In genomic region chr17:51371732-51372151, GRCh38 we compare ENCODE assay signal across 8 cellular contexts.
A peak's percentile ranks its signal among the peaks of the same experiment; 100 is the strongest.
DNase-seq lines count a peak whose midpoint lies in the region; ATAC-seq, FAIRE-seq and TF ChIP-seq lines count a peak whose summit lies in the region.

No MANE protein-coding gene starts in this region.

- peak; percentile 48 for ATAC-seq in GM21360 (IDR thresholded peaks at IDR 0.05; ENCODE audit: unreplicated experiment)

- FAIRE-seq in urothelium cell line (lab: Jason Lieb, UNC): peak; percentile 86

- H3K4me3 ChIP-seq in BE2C (ENCODE audit: low read depth, low read length) (peak overlapping the region; percentile 24), epithelial cell of esophagus (ENCODE audit: low read length) (no peak overlapping the region)

- no peaks in the 10 kb centered on the region for H3K9me3 ChIP-seq in BE2C

- no peaks in the 10 kb centered on the region for H3K4me1 ChIP-seq in BE2C

- TF ChIP-seq CTCF in BE2C (IDR thresholded peaks at IDR 0.05; ENCODE audit: low read depth, low read length) (peak; percentile 93), epithelial cell of esophagus (IDR thresholded peaks at IDR 0.05; ENCODE audit: insufficient read depth, low read depth, low read length, missing control alignments) (peak; percentile 64)

- H3K27me3 ChIP-seq in BE2C: no peaks in the 10 kb centered on the region

- no peaks in the 10 kb centered on the region for H3K36me3 ChIP-seq in BE2C

- peak; percentile 75 for DNase-seq in BE2C
- peak; percentile 68 for DNase-seq in NCI-H2196 (lab: John Stamatoyannopoulos, UW; ENCODE audit: unreplicated experiment)
- DNase-seq in activated CD4-positive, alpha-beta T cell treated with anti-CD3 and anti-CD28 coated beads for 1 hour: peak; percentile 36
- peak; percentile 57 for DNase-seq in epithelial cell of esophagus (ENCODE audit: low read depth)
- DNase-seq in myocyte (ENCODE audit: low read depth): peak; percentile 22
- DNase-seq in urothelium cell line (ENCODE audit: low spot score): peak; percentile 87
- DNase-seq in activated gamma-delta T cell (lab: John Stamatoyannopoulos, UW): no peak
